Comparison of ENCODE assay signal across 17 cellular contexts in genomic region chr6:170476360-170476759, GRCh38.
DNase-seq lines count a peak whose midpoint lies in the region; ATAC-seq lines count a peak whose summit lies in the region.
"Had no signal": no experiment of that assay in that cellular context is flagged by ENCODE, and none has a peak within 500 bp of the region (broad histone marks: within the 10 kb centered on the region; RNA-seq: fewer than 3 reads in every experiment).

No MANE protein-coding gene starts in this region.

- ATAC-seq in GM21423 (IDR thresholded peaks at IDR 0.05; ENCODE audit: unreplicated experiment) = peak; percentile 51
- peak; percentile 90 for ATAC-seq in HG03520 (IDR thresholded peaks at IDR 0.05; ENCODE audit: unreplicated experiment)
- no peak for ATAC-seq in HG02623 (IDR thresholded peaks at IDR 0.05; ENCODE audit: unreplicated experiment)
- ATAC-seq: HepG2 had no signal

- DNase-seq in SIG-M5 (lab: John Stamatoyannopoulos, UW) (peak; percentile 35), HCEC 1CT (no peak), NCI-H2107 treated with DMSO at 0.1 percent for 48 hours (lab: John Stamatoyannopoulos, UW; ENCODE audit: unreplicated experiment) (no peak)
- no peak for DNase-seq in activated CD4-positive, CD25-positive, alpha-beta regulatory T cell (lab: John Stamatoyannopoulos, UW)
- DNase-seq: activated naive CD4-positive, alpha-beta T cell treated with anti-CD3 and anti-CD28 coated beads for 36 hours; cortex of kidney; DMS153; NCI-H1105; NCI-H2171; NCI-H774; right lobe of liver; stimulated activated CD4-positive, alpha-beta T cell treated with anti-CD3 and anti-CD28 coated beads, Interleukin-1b, Interleukin-23, amount 100 ng/mL, for 48 hours; T-helper 2 cell had no signal
